9 cellular contexts compared by ENCODE assay signal in genomic region chr4:15754323-15754722, GRCh38. TPM values are rescaled to one million over a fixed set of nuclear protein-coding genes. Genes with fewer than 3 reads are reported as not detected.
A peak's percentile ranks its signal among the peaks of the same experiment; 100 is the strongest.
DNase-seq lines count a peak whose midpoint lies in the region; TF ChIP-seq lines count a peak whose summit lies in the region.
"Had no signal": no experiment of that assay in that cellular context is flagged by ENCODE, and none has a peak within 500 bp of the region (broad histone marks: within the 10 kb centered on the region; RNA-seq: fewer than 3 reads in every experiment).

No MANE protein-coding gene starts in this region.

- H3K4me2 ChIP-seq in BLaER1 treated with 17β-estradiol and CSF1 and Interleukin-3, amounts not matched to agents 10 nM and 100 nM: peak overlapping the region; percentile 27 to 87 (median 73)
- H3K4me2 ChIP-seq in Loucy (ENCODE audit: low read depth, low read length, poor library complexity, severe bottlenecking): peak overlapping the region; percentile 68

- H3K9ac ChIP-seq in BLaER1 treated with 17β-estradiol and CSF1 and Interleukin-3, amounts not matched to agents 10 nM and 100 nM: peak overlapping the region in 6 of 11 experiments; percentile 7 to 75 (median 52); a peak in 11 of 22 replicates
- H3K9ac ChIP-seq in Loucy (ENCODE audit: low read depth, low read length, poor library complexity, severe bottlenecking): peak overlapping the region; percentile 71

- peak; percentile 35 for DNase-seq in activated T-cell treated with anti-CD3 and anti-CD28 coated beads for 24 hours (ENCODE audit: low read depth)
- peak; percentile 78 for DNase-seq in glomerular endothelial cell (ENCODE audit: extremely low read depth, low read depth, low spot score)
- DNase-seq in head of caudate nucleus: no peak
- DNase-seq in NCI-H69 (lab: John Stamatoyannopoulos, UW): no peak
- DNase-seq in germinal center (ENCODE audit: low spot score): no peak
- no peak for DNase-seq in SHP77 treated with DMSO at 0.1 percent for 48 hours (lab: John Stamatoyannopoulos, UW)
- DNase-seq: DMS153 had no signal

- no peak overlapping the region for H2AFZ ChIP-seq in Loucy (ENCODE audit: low read length)

- H4K20me1 ChIP-seq in BLaER1 treated with 17β-estradiol and CSF1 and Interleukin-3, amounts not matched to agents 10 nM and 100 nM: no peaks in the 10 kb centered on the region
- no peaks in the 10 kb centered on the region for H4K20me1 ChIP-seq in Loucy (ENCODE audit: insufficient read depth, low read length, poor library complexity, severe bottlenecking)

- H3K79me2 ChIP-seq in Loucy (ENCODE audit: insufficient read depth, low read length): no peaks in the 10 kb centered on the region

- intact Hi-C loops in head of caudate nucleus (cut with DNase I): no loop called here

- no peaks in the 10 kb centered on the region for H3K36me3 ChIP-seq in BLaER1 treated with 17β-estradiol and CSF1 and Interleukin-3, amounts not matched to agents 10 nM and 100 nM
- H3K36me3 ChIP-seq in Loucy (ENCODE audit: insufficient read depth, low read length): no peaks in the 10 kb centered on the region

- H3K9me2 ChIP-seq in Loucy (replicated peaks; ENCODE audit: low read depth, low read length): no peaks in the 10 kb centered on the region

- peak overlapping the region in 2 of 10 experiments; percentile 27 to 51; a peak in 2 of 20 replicates for H3K4me3 ChIP-seq in BLaER1 treated with 17β-estradiol and CSF1 and Interleukin-3, amounts not matched to agents 10 nM and 100 nM
- H3K4me3 ChIP-seq in Loucy (ENCODE audit: low read length, poor library complexity, severe bottlenecking): peak overlapping the region; percentile 54

- TF ChIP-seq CTCF in Loucy (conservative IDR thresholded peaks at IDR 0.05; ENCODE audit: low read length): no peak

- H3K9me3 ChIP-seq in BLaER1 treated with 17β-estradiol and CSF1 and Interleukin-3, amounts not matched to agents 10 nM and 100 nM (replicated peaks in 1 of 11): peaks cover 8 to 14% (median 13%) of the 10 kb centered on the region in 11 experiments; a peak in 20 of 22 replicates
- no peaks in the 10 kb centered on the region for H3K9me3 ChIP-seq in Loucy (ENCODE audit: insufficient read depth, low read depth, low read length)

- no peaks in the 10 kb centered on the region for H3K27me3 ChIP-seq in BLaER1 treated with 17β-estradiol and CSF1 and Interleukin-3, amounts not matched to agents 10 nM and 100 nM
- H3K27me3 ChIP-seq in Loucy (ENCODE audit: insufficient read depth, low read length, poor library complexity, severe bottlenecking): no peaks in the 10 kb centered on the region

- H3K27ac ChIP-seq in BLaER1 treated with 17β-estradiol and CSF1 and Interleukin-3, amounts not matched to agents 10 nM and 100 nM: peak overlapping the region in 7 of 11 experiments; percentile 52 to 80 (median 71); a peak in 14 of 22 replicates

- peaks cover 26 to 50% (median 47%) of the 10 kb centered on the region in 10 experiments for H3K4me1 ChIP-seq in BLaER1 treated with 17β-estradiol and CSF1 and Interleukin-3, amounts not matched to agents 10 nM and 100 nM
- H3K4me1 ChIP-seq in Loucy (ENCODE audit: insufficient read depth, low read length, poor library complexity, severe bottlenecking): peaks cover 38% of the 10 kb centered on the region

- H3F3A ChIP-seq in Loucy (ENCODE audit: low read depth): peaks cover 12% of the 10 kb centered on the region

RNA-seq across cellular contexts. Expression of gene CD38, which starts 23.8 kb away (rescaled TPM):
- total RNA-seq in glomerular endothelial cell: 1.6 and 3.2 TPM in 2 replicates

RNA-seq across cellular contexts. Expression of gene BST1, which starts 51.5 kb away (rescaled TPM):
- 43.2 and 88.9 TPM in 2 replicates for total RNA-seq in glomerular endothelial cell

Comparison
In these comparisons a context has a peak if more than half of its experiments do, and no peak if none do; other contexts are left out.
1. DNase-seq: peak in activated T-cell treated with anti-CD3 and anti-CD28 coated beads for 24 hours (single experiment) and glomerular endothelial cell (single experiment); none in head of caudate nucleus (0 of 42), NCI-H69 (single experiment), germinal center (single experiment) and SHP77 treated with DMSO at 0.1 percent for 48 hours (single experiment).